1 cellular context compared by ENCODE assay signal in genomic region chr19:50601407-50602088, GRCh38.
A peak's percentile ranks its signal among the peaks of the same experiment; 100 is the strongest.
TF ChIP-seq lines count a peak whose summit lies in the region.

No MANE protein-coding gene starts in this region.

TF ChIP-seq in K562, 482 proteins besides CTCF, POLR2A, EP300 and RAD21 (continued from another document and continues in another):
- TF ChIP-seq, protein P1, sequence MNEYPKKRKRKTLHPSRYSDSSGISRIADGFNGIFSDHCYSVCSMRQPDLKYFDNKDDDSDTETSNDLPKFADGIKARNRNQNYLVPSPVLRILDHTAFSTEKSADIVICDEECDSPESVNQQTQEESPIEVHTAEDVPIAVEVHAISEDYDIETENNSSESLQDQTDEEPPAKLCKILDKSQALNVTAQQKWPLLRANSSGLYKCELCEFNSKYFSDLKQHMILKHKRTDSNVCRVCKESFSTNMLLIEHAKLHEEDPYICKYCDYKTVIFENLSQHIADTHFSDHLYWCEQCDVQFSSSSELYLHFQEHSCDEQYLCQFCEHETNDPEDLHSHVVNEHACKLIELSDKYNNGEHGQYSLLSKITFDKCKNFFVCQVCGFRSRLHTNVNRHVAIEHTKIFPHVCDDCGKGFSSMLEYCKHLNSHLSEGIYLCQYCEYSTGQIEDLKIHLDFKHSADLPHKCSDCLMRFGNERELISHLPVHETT (CRISPR knock-in tag; conservative IDR thresholded peaks at IDR 0.05 in 1 of 2, IDR thresholded peaks at IDR 0.05 in 1 of 2): peak in 1 of 2 experiments; percentile 53; a peak in 2 of 4 replicates
- TF ChIP-seq, protein P2, sequence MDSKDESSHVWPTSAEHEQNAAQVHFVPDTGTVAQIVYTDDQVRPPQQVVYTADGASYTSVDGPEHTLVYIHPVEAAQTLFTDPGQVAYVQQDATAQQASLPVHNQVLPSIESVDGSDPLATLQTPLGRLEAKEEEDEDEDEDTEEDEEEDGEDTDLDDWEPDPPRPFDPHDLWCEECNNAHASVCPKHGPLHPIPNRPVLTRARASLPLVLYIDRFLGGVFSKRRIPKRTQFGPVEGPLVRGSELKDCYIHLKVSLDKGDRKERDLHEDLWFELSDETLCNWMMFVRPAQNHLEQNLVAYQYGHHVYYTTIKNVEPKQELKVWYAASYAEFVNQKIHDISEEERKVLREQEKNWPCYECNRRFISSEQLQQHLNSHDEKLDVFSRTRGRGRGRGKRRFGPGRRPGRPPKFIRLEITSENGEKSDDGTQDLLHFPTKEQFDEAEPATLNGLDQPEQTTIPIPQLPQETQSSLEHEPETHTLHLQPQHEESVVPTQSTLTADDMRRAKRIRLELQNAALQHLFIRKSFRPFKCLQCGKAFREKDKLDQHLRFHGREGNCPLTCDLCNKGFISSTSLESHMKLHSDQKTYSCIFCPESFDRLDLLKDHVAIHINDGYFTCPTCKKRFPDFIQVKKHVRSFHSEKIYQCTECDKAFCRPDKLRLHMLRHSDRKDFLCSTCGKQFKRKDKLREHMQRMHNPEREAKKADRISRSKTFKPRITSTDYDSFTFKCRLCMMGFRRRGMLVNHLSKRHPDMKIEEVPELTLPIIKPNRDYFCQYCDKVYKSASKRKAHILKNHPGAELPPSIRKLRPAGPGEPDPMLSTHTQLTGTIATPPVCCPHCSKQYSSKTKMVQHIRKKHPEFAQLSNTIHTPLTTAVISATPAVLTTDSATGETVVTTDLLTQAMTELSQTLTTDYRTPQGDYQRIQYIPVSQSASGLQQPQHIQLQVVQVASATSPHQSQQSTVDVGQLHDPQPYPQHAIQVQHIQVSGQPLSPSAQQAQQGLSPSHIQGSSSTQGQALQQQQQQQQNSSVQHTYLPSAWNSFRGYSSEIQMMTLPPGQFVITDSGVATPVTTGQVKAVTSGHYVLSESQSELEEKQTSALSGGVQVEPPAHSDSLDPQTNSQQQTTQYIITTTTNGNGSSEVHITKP (IDR thresholded peaks at IDR 0.05; ENCODE audit: partially characterized antibody): peak; percentile 70
- TF ChIP-seq ZNF707 (CRISPR knock-in tag; conservative IDR thresholded peaks at IDR 0.05) (no peak), POLR2AphosphoS5 (IDR thresholded peaks at IDR 0.05; ENCODE audit: control insufficient read depth, insufficient read depth, low read depth, low read length) (peak; percentile 93), JUNB (CRISPR knock-in tag; conservative IDR thresholded peaks at IDR 0.05) (no peak), CEBPG (CRISPR knock-in tag; IDR thresholded peaks at IDR 0.05) (peak; percentile 46; the same call in 1 of the 2 replicates), CEBPG (tag; conservative IDR thresholded peaks at IDR 0.05 in 1 of 2, IDR thresholded peaks at IDR 0.05 in 1 of 2) (peak; percentile 37 to 79; a peak in 3 of 4 replicates), MECOM (CRISPR knock-in tag; IDR thresholded peaks at IDR 0.05) (peak; percentile 22; the same call in 1 of the 2 replicates), NCOA1 (IDR thresholded peaks at IDR 0.05; ENCODE audit: low read depth) (peak; percentile 96), HNRNPK (IDR thresholded peaks at IDR 0.05; ENCODE audit: low read depth, low read length, poor library complexity, severe bottlenecking) (no peak), ZFX (CRISPR knock-in tag; IDR thresholded peaks at IDR 0.05) (no peak), CBFA2T3 (IDR thresholded peaks at IDR 0.05) (peak; percentile 99), MCM3 (IDR thresholded peaks at IDR 0.05) (no peak), RBM17 (IDR thresholded peaks at IDR 0.05; ENCODE audit: borderline replicate concordance, low read depth, low read length) (no peak), ESRRB (CRISPR knock-in tag; IDR thresholded peaks at IDR 0.05; ENCODE audit: borderline replicate concordance) (no peak), GATAD2B (IDR thresholded peaks at IDR 0.05; ENCODE audit: borderline replicate concordance) (peak; percentile 95), TAF7 (tag; IDR thresholded peaks at IDR 0.05) (no peak), FOXM1 (IDR thresholded peaks at IDR 0.05; ENCODE audit: low read depth) (peak; percentile 89), FOXM1 (CRISPR knock-in tag; IDR thresholded peaks at IDR 0.05; ENCODE audit: low read depth) (no peak), NCOR1 (IDR thresholded peaks at IDR 0.05) (peak; percentile 99), ATF3 (IDR thresholded peaks at IDR 0.05) (peak; percentile 96), ATF3 (CRISPR knock-in tag; conservative IDR thresholded peaks at IDR 0.05) (no peak; the same call in 1 of the 2 replicates), PYGO2 (tag; IDR thresholded peaks at IDR 0.05) (peak; percentile 72; the same call in 1 of the 2 replicates), NONO (IDR thresholded peaks at IDR 0.05; ENCODE audit: low read depth in 2 of 2, low read length in 1 of 2) (no peak), NEUROD1 (IDR thresholded peaks at IDR 0.05; ENCODE audit: borderline replicate concordance, low read depth, low read length, partially characterized antibody) (peak; percentile 88)
- TF ChIP-seq, protein P3, sequence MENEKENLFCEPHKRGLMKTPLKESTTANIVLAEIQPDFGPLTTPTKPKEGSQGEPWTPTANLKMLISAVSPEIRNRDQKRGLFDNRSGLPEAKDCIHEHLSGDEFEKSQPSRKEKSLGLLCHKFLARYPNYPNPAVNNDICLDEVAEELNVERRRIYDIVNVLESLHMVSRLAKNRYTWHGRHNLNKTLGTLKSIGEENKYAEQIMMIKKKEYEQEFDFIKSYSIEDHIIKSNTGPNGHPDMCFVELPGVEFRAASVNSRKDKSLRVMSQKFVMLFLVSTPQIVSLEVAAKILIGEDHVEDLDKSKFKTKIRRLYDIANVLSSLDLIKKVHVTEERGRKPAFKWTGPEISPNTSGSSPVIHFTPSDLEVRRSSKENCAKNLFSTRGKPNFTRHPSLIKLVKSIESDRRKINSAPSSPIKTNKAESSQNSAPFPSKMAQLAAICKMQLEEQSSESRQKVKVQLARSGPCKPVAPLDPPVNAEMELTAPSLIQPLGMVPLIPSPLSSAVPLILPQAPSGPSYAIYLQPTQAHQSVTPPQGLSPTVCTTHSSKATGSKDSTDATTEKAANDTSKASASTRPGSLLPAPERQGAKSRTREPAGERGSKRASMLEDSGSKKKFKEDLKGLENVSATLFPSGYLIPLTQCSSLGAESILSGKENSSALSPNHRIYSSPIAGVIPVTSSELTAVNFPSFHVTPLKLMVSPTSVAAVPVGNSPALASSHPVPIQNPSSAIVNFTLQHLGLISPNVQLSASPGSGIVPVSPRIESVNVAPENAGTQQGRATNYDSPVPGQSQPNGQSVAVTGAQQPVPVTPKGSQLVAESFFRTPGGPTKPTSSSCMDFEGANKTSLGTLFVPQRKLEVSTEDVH (IDR thresholded peaks at IDR 0.05; ENCODE audit: low read depth, partially characterized antibody): peak; percentile 47
- TF ChIP-seq, protein P4, sequence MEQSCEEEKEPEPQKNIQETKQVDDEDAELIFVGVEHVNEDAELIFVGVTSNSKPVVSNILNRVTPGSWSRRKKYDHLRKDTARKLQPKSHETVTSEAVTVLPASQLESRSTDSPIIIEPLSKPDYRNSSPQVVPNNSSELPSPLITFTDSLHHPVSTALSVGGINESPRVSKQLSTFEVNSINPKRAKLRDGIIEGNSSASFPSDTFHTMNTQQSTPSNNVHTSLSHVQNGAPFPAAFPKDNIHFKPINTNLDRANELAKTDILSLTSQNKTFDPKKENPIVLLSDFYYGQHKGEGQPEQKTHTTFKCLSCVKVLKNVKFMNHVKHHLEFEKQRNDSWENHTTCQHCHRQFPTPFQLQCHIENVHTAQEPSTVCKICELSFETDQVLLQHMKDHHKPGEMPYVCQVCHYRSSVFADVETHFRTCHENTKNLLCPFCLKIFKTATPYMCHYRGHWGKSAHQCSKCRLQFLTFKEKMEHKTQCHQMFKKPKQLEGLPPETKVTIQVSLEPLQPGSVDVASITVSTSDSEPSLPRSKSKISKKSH (CRISPR knock-in tag; IDR thresholded peaks at IDR 0.05): no peak
- TF ChIP-seq, protein P5, sequence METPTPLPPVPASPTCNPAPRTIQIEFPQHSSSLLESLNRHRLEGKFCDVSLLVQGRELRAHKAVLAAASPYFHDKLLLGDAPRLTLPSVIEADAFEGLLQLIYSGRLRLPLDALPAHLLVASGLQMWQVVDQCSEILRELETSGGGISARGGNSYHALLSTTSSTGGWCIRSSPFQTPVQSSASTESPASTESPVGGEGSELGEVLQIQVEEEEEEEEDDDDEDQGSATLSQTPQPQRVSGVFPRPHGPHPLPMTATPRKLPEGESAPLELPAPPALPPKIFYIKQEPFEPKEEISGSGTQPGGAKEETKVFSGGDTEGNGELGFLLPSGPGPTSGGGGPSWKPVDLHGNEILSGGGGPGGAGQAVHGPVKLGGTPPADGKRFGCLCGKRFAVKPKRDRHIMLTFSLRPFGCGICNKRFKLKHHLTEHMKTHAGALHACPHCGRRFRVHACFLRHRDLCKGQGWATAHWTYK (CRISPR knock-in tag; IDR thresholded peaks at IDR 0.05): peak; percentile 26; the same call in 1 of the 2 replicates
- TF ChIP-seq, protein P6, sequence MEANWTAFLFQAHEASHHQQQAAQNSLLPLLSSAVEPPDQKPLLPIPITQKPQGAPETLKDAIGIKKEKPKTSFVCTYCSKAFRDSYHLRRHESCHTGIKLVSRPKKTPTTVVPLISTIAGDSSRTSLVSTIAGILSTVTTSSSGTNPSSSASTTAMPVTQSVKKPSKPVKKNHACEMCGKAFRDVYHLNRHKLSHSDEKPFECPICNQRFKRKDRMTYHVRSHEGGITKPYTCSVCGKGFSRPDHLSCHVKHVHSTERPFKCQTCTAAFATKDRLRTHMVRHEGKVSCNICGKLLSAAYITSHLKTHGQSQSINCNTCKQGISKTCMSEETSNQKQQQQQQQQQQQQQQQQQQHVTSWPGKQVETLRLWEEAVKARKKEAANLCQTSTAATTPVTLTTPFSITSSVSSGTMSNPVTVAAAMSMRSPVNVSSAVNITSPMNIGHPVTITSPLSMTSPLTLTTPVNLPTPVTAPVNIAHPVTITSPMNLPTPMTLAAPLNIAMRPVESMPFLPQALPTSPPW (CRISPR knock-in tag; IDR thresholded peaks at IDR 0.05): peak; percentile 85
- TF ChIP-seq, protein P7, sequence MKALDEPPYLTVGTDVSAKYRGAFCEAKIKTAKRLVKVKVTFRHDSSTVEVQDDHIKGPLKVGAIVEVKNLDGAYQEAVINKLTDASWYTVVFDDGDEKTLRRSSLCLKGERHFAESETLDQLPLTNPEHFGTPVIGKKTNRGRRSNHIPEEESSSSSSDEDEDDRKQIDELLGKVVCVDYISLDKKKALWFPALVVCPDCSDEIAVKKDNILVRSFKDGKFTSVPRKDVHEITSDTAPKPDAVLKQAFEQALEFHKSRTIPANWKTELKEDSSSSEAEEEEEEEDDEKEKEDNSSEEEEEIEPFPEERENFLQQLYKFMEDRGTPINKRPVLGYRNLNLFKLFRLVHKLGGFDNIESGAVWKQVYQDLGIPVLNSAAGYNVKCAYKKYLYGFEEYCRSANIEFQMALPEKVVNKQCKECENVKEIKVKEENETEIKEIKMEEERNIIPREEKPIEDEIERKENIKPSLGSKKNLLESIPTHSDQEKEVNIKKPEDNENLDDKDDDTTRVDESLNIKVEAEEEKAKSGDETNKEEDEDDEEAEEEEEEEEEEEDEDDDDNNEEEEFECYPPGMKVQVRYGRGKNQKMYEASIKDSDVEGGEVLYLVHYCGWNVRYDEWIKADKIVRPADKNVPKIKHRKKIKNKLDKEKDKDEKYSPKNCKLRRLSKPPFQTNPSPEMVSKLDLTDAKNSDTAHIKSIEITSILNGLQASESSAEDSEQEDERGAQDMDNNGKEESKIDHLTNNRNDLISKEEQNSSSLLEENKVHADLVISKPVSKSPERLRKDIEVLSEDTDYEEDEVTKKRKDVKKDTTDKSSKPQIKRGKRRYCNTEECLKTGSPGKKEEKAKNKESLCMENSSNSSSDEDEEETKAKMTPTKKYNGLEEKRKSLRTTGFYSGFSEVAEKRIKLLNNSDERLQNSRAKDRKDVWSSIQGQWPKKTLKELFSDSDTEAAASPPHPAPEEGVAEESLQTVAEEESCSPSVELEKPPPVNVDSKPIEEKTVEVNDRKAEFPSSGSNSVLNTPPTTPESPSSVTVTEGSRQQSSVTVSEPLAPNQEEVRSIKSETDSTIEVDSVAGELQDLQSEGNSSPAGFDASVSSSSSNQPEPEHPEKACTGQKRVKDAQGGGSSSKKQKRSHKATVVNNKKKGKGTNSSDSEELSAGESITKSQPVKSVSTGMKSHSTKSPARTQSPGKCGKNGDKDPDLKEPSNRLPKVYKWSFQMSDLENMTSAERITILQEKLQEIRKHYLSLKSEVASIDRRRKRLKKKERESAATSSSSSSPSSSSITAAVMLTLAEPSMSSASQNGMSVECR (CRISPR knock-in tag; IDR thresholded peaks at IDR 0.05): no peak
- TF ChIP-seq, protein P8, sequence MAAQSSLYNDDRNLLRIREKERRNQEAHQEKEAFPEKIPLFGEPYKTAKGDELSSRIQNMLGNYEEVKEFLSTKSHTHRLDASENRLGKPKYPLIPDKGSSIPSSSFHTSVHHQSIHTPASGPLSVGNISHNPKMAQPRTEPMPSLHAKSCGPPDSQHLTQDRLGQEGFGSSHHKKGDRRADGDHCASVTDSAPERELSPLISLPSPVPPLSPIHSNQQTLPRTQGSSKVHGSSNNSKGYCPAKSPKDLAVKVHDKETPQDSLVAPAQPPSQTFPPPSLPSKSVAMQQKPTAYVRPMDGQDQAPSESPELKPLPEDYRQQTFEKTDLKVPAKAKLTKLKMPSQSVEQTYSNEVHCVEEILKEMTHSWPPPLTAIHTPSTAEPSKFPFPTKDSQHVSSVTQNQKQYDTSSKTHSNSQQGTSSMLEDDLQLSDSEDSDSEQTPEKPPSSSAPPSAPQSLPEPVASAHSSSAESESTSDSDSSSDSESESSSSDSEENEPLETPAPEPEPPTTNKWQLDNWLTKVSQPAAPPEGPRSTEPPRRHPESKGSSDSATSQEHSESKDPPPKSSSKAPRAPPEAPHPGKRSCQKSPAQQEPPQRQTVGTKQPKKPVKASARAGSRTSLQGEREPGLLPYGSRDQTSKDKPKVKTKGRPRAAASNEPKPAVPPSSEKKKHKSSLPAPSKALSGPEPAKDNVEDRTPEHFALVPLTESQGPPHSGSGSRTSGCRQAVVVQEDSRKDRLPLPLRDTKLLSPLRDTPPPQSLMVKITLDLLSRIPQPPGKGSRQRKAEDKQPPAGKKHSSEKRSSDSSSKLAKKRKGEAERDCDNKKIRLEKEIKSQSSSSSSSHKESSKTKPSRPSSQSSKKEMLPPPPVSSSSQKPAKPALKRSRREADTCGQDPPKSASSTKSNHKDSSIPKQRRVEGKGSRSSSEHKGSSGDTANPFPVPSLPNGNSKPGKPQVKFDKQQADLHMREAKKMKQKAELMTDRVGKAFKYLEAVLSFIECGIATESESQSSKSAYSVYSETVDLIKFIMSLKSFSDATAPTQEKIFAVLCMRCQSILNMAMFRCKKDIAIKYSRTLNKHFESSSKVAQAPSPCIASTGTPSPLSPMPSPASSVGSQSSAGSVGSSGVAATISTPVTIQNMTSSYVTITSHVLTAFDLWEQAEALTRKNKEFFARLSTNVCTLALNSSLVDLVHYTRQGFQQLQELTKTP (IDR thresholded peaks at IDR 0.05; ENCODE audit: low read depth in 1 of 2, partially characterized antibody in 2 of 2): peak; percentile 52 to 82
